In genomic region chr15:62977952-62978811, GRCh38 we compare ENCODE assay signal across 12 cellular contexts.
DNase-seq lines count a peak whose midpoint lies in the region; ATAC-seq and TF ChIP-seq lines count a peak whose summit lies in the region.
"Had no signal": no experiment of that assay in that cellular context is flagged by ENCODE, and none has a peak within 500 bp of the region (broad histone marks: within the 10 kb centered on the region; RNA-seq: fewer than 3 reads in every experiment).

No MANE protein-coding gene starts in this region.

- H3K36me3 ChIP-seq in brain microvascular endothelial cell (replicated peaks) (no peaks in the 10 kb centered on the region), smooth muscle cell (ENCODE audit: low read depth) (no peaks in the 10 kb centered on the region)

- H3K4me1 ChIP-seq in smooth muscle cell (ENCODE audit: low read depth) = peaks cover 8% of the 10 kb centered on the region

- no peaks in the 10 kb centered on the region for H3K9me3 ChIP-seq in smooth muscle cell (replicated peaks; ENCODE audit: low read depth)

- H2AFZ ChIP-seq in smooth muscle cell (ENCODE audit: low read depth) = peak overlapping the region; percentile 15

- DNase-seq in HFFc6 = peak; percentile 90
- peak; percentile 31 for DNase-seq in brain microvascular endothelial cell
- DNase-seq in left cardiac atrium = peak; percentile 42
- no peak for DNase-seq in smooth muscle cell (lab: John Stamatoyannopoulos, UW; ENCODE audit: unreplicated experiment)
- no peak for DNase-seq in NCI-H2196 treated with DMSO at 0.1 percent for 48 hours (lab: John Stamatoyannopoulos, UW; ENCODE audit: unreplicated experiment)
- DNase-seq in NCI-H510A (lab: John Stamatoyannopoulos, UW) = no peak
- DNase-seq: activated CD4-positive, alpha-beta T cell treated with anti-CD3 and anti-CD28 coated beads for 36 hours; central memory CD4-positive, alpha-beta T cell; DMS 273 treated with DMSO at 0.1 percent for 48 hours; NCI-H1105 had no signal

- 66% methylated on average over 8 of the region's 8 CpGs for WGBS in smooth muscle cell (ENCODE audit: low lambda C conversion rate)

- no peaks in the 10 kb centered on the region for H3K79me2 ChIP-seq in smooth muscle cell (ENCODE audit: low read depth)

- H3F3A ChIP-seq in smooth muscle cell (ENCODE audit: low read depth) = no peaks in the 10 kb centered on the region

- H3K4me3 Mint-ChIP-seq in HFFc6 = peak overlapping the region; percentile 64
- H3K4me3 Mint-ChIP-seq: activated CD4-positive, alpha-beta T cell treated with anti-CD3 and anti-CD28 coated beads for 36 hours; activated T-helper 1 cell treated with anti-CD3 and anti-CD28 coated beads, Interleukin-12 subunit alpha, Interleukin-12 subunit beta, Interleukin-2, Interleukin-4 antibody, amounts not matched to agents 30 ng/mL and 10 ng/mL and 1 ng/mL, durations not matched to agents 14 hours and 24 hours and 36 hours had no signal

- H3K27ac Mint-ChIP-seq in HFFc6 = peak overlapping the region; percentile 92
- H3K27ac Mint-ChIP-seq: activated CD4-positive, alpha-beta T cell treated with anti-CD3 and anti-CD28 coated beads for 36 hours; activated T-helper 1 cell treated with anti-CD3 and anti-CD28 coated beads, Interleukin-12 subunit alpha, Interleukin-12 subunit beta, Interleukin-2, Interleukin-4 antibody, amounts not matched to agents 30 ng/mL and 10 ng/mL and 1 ng/mL, durations not matched to agents 14 hours and 24 hours and 36 hours had no signal

- no peak overlapping the region for H3K9ac ChIP-seq in smooth muscle cell (ENCODE audit: low read depth)

- H3K27me3 ChIP-seq in brain microvascular endothelial cell (replicated peaks) = no peaks in the 10 kb centered on the region
- no peaks in the 10 kb centered on the region for H3K27me3 ChIP-seq in smooth muscle cell (ENCODE audit: low read depth)

- no peak for TF ChIP-seq CTCF in HFFc6 (IDR thresholded peaks at IDR 0.05)
- no peak for TF ChIP-seq CTCF in brain microvascular endothelial cell (IDR thresholded peaks at IDR 0.05; ENCODE audit: low read depth, low read length, missing control alignments)
- TF ChIP-seq CTCF in smooth muscle cell (IDR thresholded peaks at IDR 0.05; ENCODE audit: borderline replicate concordance, insufficient read depth, poor library complexity, severe bottlenecking) = no peak

- peak; percentile 62 to 83 for ATAC-seq in left cardiac atrium
- no peak for ATAC-seq in GM21423 (IDR thresholded peaks at IDR 0.05; ENCODE audit: unreplicated experiment)
- ATAC-seq: activated CD4-positive, alpha-beta T cell treated with anti-CD3 and anti-CD28 coated beads for 36 hours had no signal

- in situ Hi-C loops in brain microvascular endothelial cell (cut with HindIII; ENCODE audit: low pct_ligation_motif_present, low sequenced_read_pairs) = no loop called here

- peaks cover under 1% of the 10 kb centered on the region; the same call in 1 of the 2 replicates for H3K36me3 Mint-ChIP-seq in HFFc6 (ENCODE audit: low read depth)

- H3K4me2 ChIP-seq in smooth muscle cell = no peak overlapping the region

- H4K20me1 ChIP-seq in smooth muscle cell (ENCODE audit: low read depth) = no peaks in the 10 kb centered on the region

- H3K27ac ChIP-seq in brain microvascular endothelial cell = no peak overlapping the region
- peak overlapping the region; percentile 47 for H3K27ac ChIP-seq in smooth muscle cell (ENCODE audit: low read depth)

- peaks cover 62% of the 10 kb centered on the region for H3K4me1 Mint-ChIP-seq in HFFc6 (ENCODE audit: low read depth)
- H3K4me1 Mint-ChIP-seq: activated CD4-positive, alpha-beta T cell treated with anti-CD3 and anti-CD28 coated beads for 36 hours had no signal

- intact Hi-C loops in left cardiac atrium (cut with DNase I) = no loop called here

- H3K4me3 ChIP-seq in brain microvascular endothelial cell (ENCODE audit: low read depth, low read length) = no peak overlapping the region
- H3K4me3 ChIP-seq in smooth muscle cell = no peak overlapping the region

- H3K9me3 Mint-ChIP-seq in HFFc6 = no peaks in the 10 kb centered on the region
- H3K9me3 Mint-ChIP-seq: activated T-helper 1 cell treated with anti-CD3 and anti-CD28 coated beads, Interleukin-12 subunit alpha, Interleukin-12 subunit beta, Interleukin-2, Interleukin-4 antibody, amounts not matched to agents 30 ng/mL and 10 ng/mL and 1 ng/mL, durations not matched to agents 14 hours and 24 hours and 36 hours had no signal

- no peaks in the 10 kb centered on the region for H3K27me3 Mint-ChIP-seq in HFFc6 (ENCODE audit: insufficient read depth)
- H3K27me3 Mint-ChIP-seq: activated CD4-positive, alpha-beta T cell treated with anti-CD3 and anti-CD28 coated beads for 36 hours had no signal

Comparison
In these comparisons a context has a peak if more than half of its experiments do, and no peak if none do; other contexts are left out.
1. DNase-seq: peak in HFFc6 (single experiment), brain microvascular endothelial cell (single experiment) and left cardiac atrium (single experiment); none in smooth muscle cell (single experiment), NCI-H2196 treated with DMSO at 0.1 percent for 48 hours (single experiment) and NCI-H510A (single experiment).